1 cellular context compared by ENCODE assay signal in the genomic region with DNA sequence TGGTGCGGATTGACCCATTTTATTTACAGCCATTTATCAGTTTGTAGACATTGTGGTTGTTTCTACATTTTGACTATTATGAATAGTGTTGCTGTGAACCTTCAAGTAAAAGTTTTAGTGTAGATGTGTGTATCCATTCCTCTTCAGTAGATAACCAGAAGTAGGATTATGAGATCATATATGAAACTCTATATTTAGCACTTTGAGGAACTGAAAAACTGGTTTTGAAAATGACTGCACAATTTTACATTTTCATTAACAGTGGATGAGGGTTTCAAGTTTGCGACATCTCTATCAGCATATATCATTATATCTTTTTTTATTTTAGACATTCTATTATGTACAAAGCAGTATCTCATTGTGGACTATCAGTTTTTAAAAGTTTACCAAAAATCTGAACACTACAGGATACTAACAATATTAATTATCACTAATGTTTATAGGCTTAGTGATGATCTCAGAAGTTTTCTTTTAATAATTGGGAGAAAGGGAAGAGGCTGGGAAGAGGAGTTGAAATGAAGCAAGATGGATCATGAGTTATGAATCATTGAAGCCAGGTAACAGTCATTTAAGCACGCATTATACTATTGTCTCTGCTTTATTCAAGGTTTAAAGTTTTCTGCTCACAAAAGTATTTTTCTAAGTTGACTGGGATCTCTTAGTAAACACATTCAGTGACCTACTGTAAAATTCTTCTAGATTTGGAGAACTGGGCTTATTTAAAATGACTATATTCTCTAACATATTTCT.
TF ChIP-seq lines count a peak whose summit lies in the region.

No MANE protein-coding gene starts in this region.

TF ChIP-seq in GM23338, 12 proteins besides CTCF, POLR2A, EP300 and RAD21 (continued from another document):
- TF ChIP-seq, protein P1, sequence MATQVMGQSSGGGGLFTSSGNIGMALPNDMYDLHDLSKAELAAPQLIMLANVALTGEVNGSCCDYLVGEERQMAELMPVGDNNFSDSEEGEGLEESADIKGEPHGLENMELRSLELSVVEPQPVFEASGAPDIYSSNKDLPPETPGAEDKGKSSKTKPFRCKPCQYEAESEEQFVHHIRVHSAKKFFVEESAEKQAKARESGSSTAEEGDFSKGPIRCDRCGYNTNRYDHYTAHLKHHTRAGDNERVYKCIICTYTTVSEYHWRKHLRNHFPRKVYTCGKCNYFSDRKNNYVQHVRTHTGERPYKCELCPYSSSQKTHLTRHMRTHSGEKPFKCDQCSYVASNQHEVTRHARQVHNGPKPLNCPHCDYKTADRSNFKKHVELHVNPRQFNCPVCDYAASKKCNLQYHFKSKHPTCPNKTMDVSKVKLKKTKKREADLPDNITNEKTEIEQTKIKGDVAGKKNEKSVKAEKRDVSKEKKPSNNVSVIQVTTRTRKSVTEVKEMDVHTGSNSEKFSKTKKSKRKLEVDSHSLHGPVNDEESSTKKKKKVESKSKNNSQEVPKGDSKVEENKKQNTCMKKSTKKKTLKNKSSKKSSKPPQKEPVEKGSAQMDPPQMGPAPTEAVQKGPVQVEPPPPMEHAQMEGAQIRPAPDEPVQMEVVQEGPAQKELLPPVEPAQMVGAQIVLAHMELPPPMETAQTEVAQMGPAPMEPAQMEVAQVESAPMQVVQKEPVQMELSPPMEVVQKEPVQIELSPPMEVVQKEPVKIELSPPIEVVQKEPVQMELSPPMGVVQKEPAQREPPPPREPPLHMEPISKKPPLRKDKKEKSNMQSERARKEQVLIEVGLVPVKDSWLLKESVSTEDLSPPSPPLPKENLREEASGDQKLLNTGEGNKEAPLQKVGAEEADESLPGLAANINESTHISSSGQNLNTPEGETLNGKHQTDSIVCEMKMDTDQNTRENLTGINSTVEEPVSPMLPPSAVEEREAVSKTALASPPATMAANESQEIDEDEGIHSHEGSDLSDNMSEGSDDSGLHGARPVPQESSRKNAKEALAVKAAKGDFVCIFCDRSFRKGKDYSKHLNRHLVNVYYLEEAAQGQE (IDR thresholded peaks at IDR 0.05; ENCODE audit: unreplicated experiment) = no peak
- TF ChIP-seq POLR2AphosphoS5 (IDR thresholded peaks at IDR 0.05; ENCODE audit: low read depth) (no peak), JUNB (IDR thresholded peaks at IDR 0.05; ENCODE audit: unreplicated experiment) (no peak), CREB1 (CRISPR knock-in tag; IDR thresholded peaks at IDR 0.05; ENCODE audit: low read depth) (no peak), ZNF114 (CRISPR knock-in tag; IDR thresholded peaks at IDR 0.05) (no peak), ZNF331 (CRISPR knock-in tag; IDR thresholded peaks at IDR 0.05; ENCODE audit: low read depth) (no peak)
